19 cellular contexts compared by ENCODE assay signal in genomic region chr11:6638437-6638836, GRCh38. TPM values are rescaled to one million over a fixed set of nuclear protein-coding genes. Genes with fewer than 3 reads are reported as not detected.
DNase-seq lines count a peak whose midpoint lies in the region; ATAC-seq, FAIRE-seq and TF ChIP-seq lines count a peak whose summit lies in the region.
"Had no signal": no experiment of that assay in that cellular context is flagged by ENCODE, and none has a peak within 500 bp of the region (broad histone marks: within the 10 kb centered on the region; RNA-seq: fewer than 3 reads in every experiment).

No MANE protein-coding gene starts in this region.

- CTCF ChIA-PET in Panc1 (lab: Charles Lee), result interaction anchor here (0.5 kb wide), 1 partner anchor 25 kb away, joined by 5 read pairs; no protein-coding TSS in a partner anchor
- CTCF ChIA-PET in Calu3 (lab: Charles Lee), result interaction anchor here (0.9 kb wide), 1 partner anchor 33 kb away, joined by 3 read pairs; no protein-coding TSS in a partner anchor

- TF ChIP-seq CTCF in D721Med (IDR thresholded peaks at IDR 0.05; ENCODE audit: insufficient read depth, missing control alignments) (peak; percentile 55), Panc1 (IDR thresholded peaks at IDR 0.05) (no peak), right lobe of liver (IDR thresholded peaks at IDR 0.05) (no peak), Calu3 (IDR thresholded peaks at IDR 0.05; ENCODE audit: unreplicated experiment) (no peak)

- no peaks in the 10 kb centered on the region for H3K9me3 Mint-ChIP-seq in Calu3 (ENCODE audit: low read depth, unreplicated experiment)
- H3K9me3 Mint-ChIP-seq: activated B cell treated with CpG ODN at 0.5 μM for 24 hours; activated T-helper 1 cell treated with anti-CD3 and anti-CD28 coated beads, Interleukin-12 subunit alpha, Interleukin-12 subunit beta, Interleukin-2, Interleukin-4 antibody, amounts not matched to agents 30 ng/mL and 10 ng/mL and 1 ng/mL, durations not matched to agents 14 hours and 24 hours and 36 hours; CD8-positive, alpha-beta memory T cell; GM23338; neural crest cell had no signal

- H3K27me3 Mint-ChIP-seq in Calu3 (ENCODE audit: unreplicated experiment), result peaks cover 12% of the 10 kb centered on the region
- H3K27me3 Mint-ChIP-seq: activated B cell treated with CpG ODN at 0.5 μM for 24 hours had no signal

- H3K4me1 Mint-ChIP-seq in Calu3 (ENCODE audit: low read depth, unreplicated experiment), result no peaks in the 10 kb centered on the region
- H3K4me1 Mint-ChIP-seq: activated B cell treated with CpG ODN at 0.5 μM for 24 hours; CD8-positive, alpha-beta memory T cell; GM23338 had no signal

- no peaks in the 10 kb centered on the region for H3K9me3 ChIP-seq in Panc1 (ENCODE audit: control insufficient read depth, insufficient read depth, low read depth, low read length)
- no peaks in the 10 kb centered on the region for H3K9me3 ChIP-seq in right lobe of liver

- no peak for TF ChIP-seq POLR2A in right lobe of liver (IDR thresholded peaks at IDR 0.05)

- in situ Hi-C loops in Panc1 (cut with HindIII; ENCODE audit: low pct_unique_long_range_greater_than_20kb, low sequenced_read_pairs), result no loop called here

- H3K27ac ChIP-seq in Panc1 (ENCODE audit: low read length) (0 out of 2 replicates have a peak overlapping the region, but pooled peaks have one; percentile 5), right lobe of liver (peak overlapping the region; percentile 6 to 12 (median 11))
- H3K27ac ChIP-seq: RWPE1 had no signal

- WGBS in right lobe of liver (ENCODE audit: insufficient coverage, low coverage, low lambda C conversion rate, missing lambda C conversion rate), result 66% methylated on average over 3 of the region's 4 CpGs

- no peak overlapping the region for H3K4me3 Mint-ChIP-seq in Calu3 (ENCODE audit: low read depth, unreplicated experiment)
- H3K4me3 Mint-ChIP-seq: activated B cell treated with CpG ODN at 0.5 μM for 24 hours; activated T-helper 1 cell treated with anti-CD3 and anti-CD28 coated beads, Interleukin-12 subunit alpha, Interleukin-12 subunit beta, Interleukin-2, Interleukin-4 antibody, amounts not matched to agents 30 ng/mL and 10 ng/mL and 1 ng/mL, durations not matched to agents 14 hours and 24 hours and 36 hours; CD8-positive, alpha-beta memory T cell; GM23338; neural crest cell had no signal

- DNase-seq in D721Med (ENCODE audit: insufficient read length, low spot score) (no peak), HT-29 (ENCODE audit: low spot score) (peak; percentile 7), Panc1 (ENCODE audit: low read depth, low spot score) (no peak), right lobe of liver (no peak), Calu3 (no peak), mesenteric fat pad (ENCODE audit: low spot score) (no peak), GM19239 (ENCODE audit: insufficient read length, low spot score) (no peak)
- DNase-seq: activated B cell treated with CpG ODN at 0.5 μM for 24 hours; CD8-positive, alpha-beta memory T cell; NCI-H1694 treated with DMSO at 0.1 percent for 48 hours; NCI-H526 treated with DMSO at 0.1 percent for 48 hours; retina had no signal

- ATAC-seq in Panc1 (no peak; the same call in 1 of the 2 replicates), right lobe of liver (peak in 1 of 4 donors; percentile 4), HG03159 (IDR thresholded peaks at IDR 0.05; ENCODE audit: unreplicated experiment) (no peak)
- ATAC-seq: GM23338 had no signal

- POLR2A ChIA-PET in Panc1 (lab: Charles Lee), result no interaction called here

- H3K36me3 Mint-ChIP-seq in Calu3 (ENCODE audit: insufficient read depth, unreplicated experiment), result no peaks in the 10 kb centered on the region

- intact Hi-C loops in Panc1 (cut with micrococcal nuclease; ENCODE audit: unreplicated experiment) (no loop called here), right lobe of liver (cut with DNase I) (no loop called here), Calu3 (cut with micrococcal nuclease; ENCODE audit: unreplicated experiment) (no loop called here)

- peaks cover 5% of the 10 kb centered on the region; the same call in 1 of the 2 replicates for H3K27me3 ChIP-seq in Panc1 (ENCODE audit: control insufficient read depth, insufficient read depth, low read length)
- no peaks in the 10 kb centered on the region for H3K27me3 ChIP-seq in right lobe of liver

- peaks cover 14% of the 10 kb centered on the region for H3K4me1 ChIP-seq in Panc1 (ENCODE audit: control insufficient read depth, insufficient read depth, low read length)
- peaks cover 0 to 36% (median 17%) of the 10 kb centered on the region in 4 donors for H3K4me1 ChIP-seq in right lobe of liver

- H3K4me3 ChIP-seq in Panc1 (ENCODE audit: low read depth in 2 of 2, low read length in 2 of 2), result no peak overlapping the region
- no peak overlapping the region for H3K4me3 ChIP-seq in right lobe of liver
- H3K4me3 ChIP-seq: GM23338 had no signal

- H3K36me3 ChIP-seq in Panc1 (ENCODE audit: control insufficient read depth, insufficient read depth, low read length) (no peaks in the 10 kb centered on the region), right lobe of liver (no peaks in the 10 kb centered on the region)

- FAIRE-seq in D721Med (lab: Jason Lieb, UNC), result no peak
- FAIRE-seq in GM19239 (lab: Jason Lieb, UNC), result no peak
- FAIRE-seq: frontal cortex, HTR-8/SVneo had no signal

- BruUV-seq in Panc1 (replicated peaks; lab: Mats Ljungman, UMichigan), result no TSS peak
- no TSS peak for BruUV-seq in Calu3 (replicated peaks; lab: Mats Ljungman, UMichigan)

- no peak overlapping the region for H3K27ac Mint-ChIP-seq in Calu3 (ENCODE audit: unreplicated experiment)
- H3K27ac Mint-ChIP-seq: activated B cell treated with CpG ODN at 0.5 μM for 24 hours; activated T-helper 1 cell treated with anti-CD3 and anti-CD28 coated beads, Interleukin-12 subunit alpha, Interleukin-12 subunit beta, Interleukin-2, Interleukin-4 antibody, amounts not matched to agents 30 ng/mL and 10 ng/mL and 1 ng/mL, durations not matched to agents 14 hours and 24 hours and 36 hours; CD8-positive, alpha-beta memory T cell; GM23338 had no signal

RNA-seq across cellular contexts. Expression of gene DCHS1, which starts 17.2 kb away (rescaled TPM):
- total RNA-seq in HT-29 (2014; rRNA removed; shearing (Covaris generic)), result 0.05 and 0.18 TPM in 2 replicates
- total RNA-seq in Panc1 (2021; ENCODE audit: unreplicated experiment), result 2.2 TPM
- 2.8 TPM for polyA plus RNA-seq in Panc1 (2012; ENCODE audit: insufficient read length)
- 1 to 10 TPM; 1.8 to 9.2 (median 4.1) TPM for total RNA-seq in right lobe of liver
- total RNA-seq in Calu3 (2022), result 0.02 TPM in 1 of 2 replicates, not detected in the other
- 23.0 TPM for total RNA-seq in mesenteric fat pad

RNA-seq across cellular contexts. Expression of gene TPP1, which starts 19.2 kb away (rescaled TPM):
- 40.7 and 52.3 TPM in 2 replicates for total RNA-seq in HT-29 (2014; rRNA removed; shearing (Covaris generic))
- total RNA-seq in Panc1 (2021; ENCODE audit: unreplicated experiment) (200 TPM), right lobe of liver (100 to 1,000 TPM in 2 of 6 experiments, 10 to 100 TPM in 4; 62.5 to 159 (median 81.0) TPM), Calu3 (2022) (70.6 and 71.5 TPM in 2 replicates), mesenteric fat pad (133 TPM)
- polyA plus RNA-seq in Panc1 (2012; ENCODE audit: insufficient read length), result 200 TPM

RNA-seq across cellular contexts. Expression of gene TAF10, which starts 26.4 kb away (rescaled TPM):
- total RNA-seq in HT-29 (2014; rRNA removed; shearing (Covaris generic)), result 189 and 243 TPM in 2 replicates
- total RNA-seq in Panc1 (2021; ENCODE audit: unreplicated experiment) (387 TPM), right lobe of liver (10 to 100 TPM; 47.3 to 81.9 (median 60.4) TPM), Calu3 (2022) (175 and 187 TPM in 2 replicates), mesenteric fat pad (142 TPM)
- polyA plus RNA-seq in Panc1 (2012; ENCODE audit: insufficient read length), result 549 TPM

RNA-seq across cellular contexts. Expression of gene ILK, which starts 34.9 kb away (rescaled TPM):
- 150 and 151 TPM in 2 replicates for total RNA-seq in HT-29 (2014; rRNA removed; shearing (Covaris generic))
- total RNA-seq in Panc1 (2021; ENCODE audit: unreplicated experiment) (204 TPM), right lobe of liver (10 to 100 TPM; 33.4 to 79.9 (median 55.0) TPM), Calu3 (2022) (85.7 and 87.0 TPM in 2 replicates), mesenteric fat pad (141 TPM)
- 463 TPM for polyA plus RNA-seq in Panc1 (2012; ENCODE audit: insufficient read length)

RNA-seq across cellular contexts. Expression of gene RRP8, which starts 35.0 kb away (rescaled TPM):
- 21.4 TPM in 2 replicates for total RNA-seq in HT-29 (2014; rRNA removed; shearing (Covaris generic))
- total RNA-seq in Panc1 (2021; ENCODE audit: unreplicated experiment) (23.1 TPM), right lobe of liver (10 to 100 TPM; 11.3 to 17.1 (median 14.2) TPM), Calu3 (2022) (17.4 and 22.8 TPM in 2 replicates), mesenteric fat pad (20.8 TPM)
- polyA plus RNA-seq in Panc1 (2012; ENCODE audit: insufficient read length), result 15.3 TPM
